Comparison of ENCODE assay signal across 8 cellular contexts in the genomic region with DNA sequence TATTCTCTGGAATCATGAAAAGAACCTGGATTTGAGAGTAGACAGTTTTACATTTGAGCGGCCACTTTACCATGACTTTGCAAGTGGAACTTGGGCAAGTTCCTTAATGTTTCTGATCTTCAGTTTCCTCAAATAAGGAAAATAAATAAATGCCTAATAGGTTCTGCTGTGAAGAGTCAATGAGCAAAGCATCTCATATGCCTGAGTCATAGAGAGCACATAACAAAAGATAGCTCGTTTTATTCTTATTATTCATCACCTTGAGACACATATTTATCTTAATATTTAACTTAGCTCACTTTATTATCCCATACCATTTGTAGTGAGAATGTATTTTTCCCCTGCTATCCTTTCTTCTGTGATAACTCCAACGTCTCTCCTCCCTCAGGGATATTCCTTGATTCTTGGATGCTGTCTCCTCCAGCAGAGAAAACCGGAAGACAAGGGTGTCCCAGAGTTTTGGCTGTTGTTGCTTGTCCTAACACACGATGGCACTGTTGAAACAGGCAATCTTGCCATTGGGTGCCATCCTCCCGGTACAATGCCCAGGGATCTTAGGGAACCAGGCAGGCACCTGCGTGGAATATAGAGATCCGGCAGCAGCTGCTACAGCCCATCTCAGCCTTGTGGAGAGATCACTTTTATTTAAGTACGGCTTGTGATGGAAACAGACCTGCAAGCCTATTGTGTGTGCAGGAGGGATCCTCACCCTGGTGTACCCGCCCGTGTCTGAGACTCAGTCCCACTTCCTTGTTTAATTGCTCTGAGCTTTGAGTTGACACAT.
DNase-seq lines count a peak whose midpoint lies in the region; ATAC-seq and TF ChIP-seq lines count a peak whose summit lies in the region.

No MANE protein-coding gene starts in this region.

- peak; percentile 86 for TF ChIP-seq CTCF in C4-2B (conservative IDR thresholded peaks at IDR 0.05)

- peak; percentile 86 for DNase-seq in NCI-H1694 treated with DMSO at 0.1 percent for 48 hours (lab: John Stamatoyannopoulos, UW)
- peak; percentile 78 for DNase-seq in SW480 (ENCODE audit: low spot score)
- DNase-seq in cerebellar nuclear complex (lab: John Stamatoyannopoulos, UW): peak; percentile 53 to 84
- DNase-seq in islet precursor cell: peak; percentile 77
- DNase-seq in stimulated activated CD4-positive, alpha-beta T cell treated with anti-CD3 and anti-CD28 coated beads, Interleukin-4, amount 100 ng/mL, for 4 hours: peak; percentile 8 to 11

- peak; percentile 81 for ATAC-seq in GM21367 (IDR thresholded peaks at IDR 0.05; ENCODE audit: unreplicated experiment)
- no peak for ATAC-seq in GM18909 (IDR thresholded peaks at IDR 0.05; ENCODE audit: poor library complexity, unreplicated experiment)

- no peak overlapping the region for H3K27ac ChIP-seq in C4-2B

Comparison
In these comparisons a context has a peak if more than half of its experiments do, and no peak if none do; other contexts are left out.
1. DNase-seq: peak in every context shown above with its lines; median percentile 86 in NCI-H1694 treated with DMSO at 0.1 percent for 48 hours; 78 in SW480; 77 in islet precursor cell; 68 in cerebellar nuclear complex; 10 in stimulated activated CD4-positive, alpha-beta T cell treated with anti-CD3 and anti-CD28 coated beads, Interleukin-4, amount 100 ng/mL, for 4 hours.